13 cellular contexts compared by ENCODE assay signal in genomic region chr10:1661861-1662260, GRCh38.
DNase-seq lines count a peak whose midpoint lies in the region; ATAC-seq and TF ChIP-seq lines count a peak whose summit lies in the region.
"Had no signal": no experiment of that assay in that cellular context is flagged by ENCODE, and none has a peak within 500 bp of the region (broad histone marks: within the 10 kb centered on the region; RNA-seq: fewer than 3 reads in every experiment).

No MANE protein-coding gene starts in this region.

- H3K4me3 ChIP-seq in lower lobe of right lung, result no peak overlapping the region
- H3K4me3 ChIP-seq: SJCRH30, skin epidermis had no signal

- no peaks in the 10 kb centered on the region for H3K4me1 ChIP-seq in lower lobe of right lung
- H3K4me1 ChIP-seq: SJCRH30 had no signal

- H3K36me3 Mint-ChIP-seq in progenitor cell of endocrine pancreas (ENCODE audit: insufficient read depth), result peaks cover 1% of the 10 kb centered on the region

- H3K27me3 ChIP-seq in lower lobe of right lung (ENCODE audit: low read depth), result no peaks in the 10 kb centered on the region
- H3K27me3 ChIP-seq: SJCRH30 had no signal

- peaks cover 1% of the 10 kb centered on the region for H3K4me1 Mint-ChIP-seq in progenitor cell of endocrine pancreas (ENCODE audit: low read depth)

- TF ChIP-seq POLR2A in GM18505 (IDR thresholded peaks at IDR 0.05; ENCODE audit: borderline replicate concordance, extremely low read depth, insufficient read depth, insufficient read length), result no peak

- H3K27ac Mint-ChIP-seq in progenitor cell of endocrine pancreas, result no peak overlapping the region

- peak; percentile 71 for DNase-seq in germinal center (ENCODE audit: low spot score)
- no peak for DNase-seq in AG20443 (ENCODE audit: low spot score)
- DNase-seq in lower lobe of right lung, result no peak
- no peak for DNase-seq in progenitor cell of endocrine pancreas (ENCODE audit: low spot score, unreplicated experiment)
- DNase-seq in NCI-H128 (lab: John Stamatoyannopoulos, UW; ENCODE audit: unreplicated experiment), result no peak
- DNase-seq: activated CD4-positive, alpha-beta T cell treated with anti-CD3 and anti-CD28 coated beads for 48 hours; Caco-2; NCI-H345; SJCRH30 had no signal

- H3K27me3 Mint-ChIP-seq in progenitor cell of endocrine pancreas, result peaks cover 18% of the 10 kb centered on the region

- ATAC-seq in GM18505 (IDR thresholded peaks at IDR 0.05; ENCODE audit: unreplicated experiment) (peak; percentile 74), GM21423 (IDR thresholded peaks at IDR 0.05; ENCODE audit: unreplicated experiment) (peak; percentile 87), HG03139 (IDR thresholded peaks at IDR 0.05; ENCODE audit: unreplicated experiment) (peak; percentile 79), lower lobe of right lung (no peak)

- TF ChIP-seq CTCF in lower lobe of right lung (IDR thresholded peaks at IDR 0.05), result no peak
- TF ChIP-seq CTCF in progenitor cell of endocrine pancreas (IDR thresholded peaks at IDR 0.05; ENCODE audit: unreplicated experiment), result no peak

- H3K4me3 Mint-ChIP-seq in progenitor cell of endocrine pancreas (ENCODE audit: low read depth), result no peak overlapping the region

- no peaks in the 10 kb centered on the region for H3K36me3 ChIP-seq in lower lobe of right lung
- H3K36me3 ChIP-seq: SJCRH30 had no signal

- no peak overlapping the region for H3K27ac ChIP-seq in lower lobe of right lung
- H3K27ac ChIP-seq: SJCRH30, skin epidermis had no signal

- peaks cover 9% of the 10 kb centered on the region for H3K9me3 Mint-ChIP-seq in progenitor cell of endocrine pancreas (ENCODE audit: low read depth)

- no peaks in the 10 kb centered on the region for H3K9me3 ChIP-seq in lower lobe of right lung
- H3K9me3 ChIP-seq: SJCRH30 had no signal

- intact Hi-C loops in lower lobe of right lung (cut with DNase I), result no loop called here

Comparison
In these comparisons a context has a peak if more than half of its experiments do, and no peak if none do; other contexts are left out.
1. ATAC-seq: peak in GM18505 (single experiment), GM21423 (single experiment) and HG03139 (single experiment); none in lower lobe of right lung (0 of 2).